ENCODE assay signal across 27 cellular contexts in the genomic region with DNA sequence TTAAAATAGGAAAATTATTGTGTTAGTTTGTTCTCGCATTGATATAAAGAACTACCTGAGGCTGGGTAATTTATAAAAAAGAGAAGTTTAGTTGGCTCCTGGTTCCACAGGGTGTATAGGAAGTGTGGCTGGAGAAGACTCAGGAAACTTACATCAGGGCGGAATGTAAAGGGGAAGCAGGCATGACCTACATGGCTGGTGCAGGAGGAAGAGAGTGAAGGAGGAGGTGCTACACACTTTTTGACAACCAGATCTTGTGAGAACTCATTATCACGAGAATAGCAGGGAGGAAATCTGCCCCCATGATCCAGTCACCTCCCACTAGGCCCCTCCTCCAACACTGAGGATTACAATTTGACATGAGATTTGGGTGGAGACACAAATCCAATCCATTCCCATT.
"Had no signal": no experiment of that assay in that cellular context is flagged by ENCODE, and none has a peak within 500 bp of the region (broad histone marks: within the 10 kb centered on the region; RNA-seq: fewer than 3 reads in every experiment).

No MANE protein-coding gene starts in this region.

- H3K9me3 Mint-ChIP-seq: activated CD8-positive, alpha-beta T cell treated with anti-CD3 and anti-CD28 coated beads for 36 hours; activated naive CD4-positive, alpha-beta T cell treated with anti-CD3 and anti-CD28 coated beads, Interleukin-2, amount 50 U/mL, for 72 hours; activated T-helper 2 cell treated with anti-CD3 and anti-CD28 coated beads, Interferon-gamma antibody, Interleukin-2, Interleukin-4, amounts not matched to agents 10 μg/mL and 5 μg/mL and 100 μg/mL, durations not matched to agents 14 hours and 24 hours and 36 hours; T-helper 2 cell treated with Interferon-gamma antibody and Interleukin-4, amounts not matched to agents 5 μg/mL and 100 μg/mL, for 36 hours had no signal

- H3K4me1 Mint-ChIP-seq: central memory CD8-positive, alpha-beta T cell; naive thymus-derived CD4-positive, alpha-beta T cell had no signal

- H3K27ac Mint-ChIP-seq: activated CD8-positive, alpha-beta T cell treated with anti-CD3 and anti-CD28 coated beads for 36 hours; activated naive CD4-positive, alpha-beta T cell treated with anti-CD3 and anti-CD28 coated beads, Interleukin-2, amount 50 U/mL, for 72 hours; activated T-helper 2 cell treated with anti-CD3 and anti-CD28 coated beads, Interferon-gamma antibody, Interleukin-2, Interleukin-4, amounts not matched to agents 10 μg/mL and 5 μg/mL and 100 μg/mL, durations not matched to agents 14 hours and 24 hours and 36 hours; mesothelial cell of epicardium; naive thymus-derived CD4-positive, alpha-beta T cell; T-helper 2 cell treated with Interferon-gamma antibody and Interleukin-4, amounts not matched to agents 5 μg/mL and 100 μg/mL, for 36 hours had no signal

- ATAC-seq: activated CD8-positive, alpha-beta T cell treated with anti-CD3 and anti-CD28 coated beads for 36 hours; activated naive CD4-positive, alpha-beta T cell treated with anti-CD3 and anti-CD28 coated beads, Interleukin-2, amount 50 U/mL, for 72 hours; left lung; naive thymus-derived CD4-positive, alpha-beta T cell; stimulated activated naive CD8-positive, alpha-beta T cell treated with anti-CD3 and anti-CD28 coated beads, Interleukin-15, Interleukin-2, amounts not matched to agents 100 U/mL and 50 U/mL, for 24 hours had no signal

- H3K27ac ChIP-seq: breast epithelium, epithelial cell of prostate, esophagus squamous epithelium, left lung, ovary, prostate gland, skin epidermis, testis, transverse colon, WERI-Rb-1 had no signal

- H3K4me3 ChIP-seq: breast epithelium, esophagus squamous epithelium, left lung, ovary, prostate gland, skin epidermis, testis, transverse colon had no signal

- H3K27me3 ChIP-seq: breast epithelium, esophagus squamous epithelium, left lung, ovary, testis, transverse colon had no signal

- H3K27me3 Mint-ChIP-seq: central memory CD8-positive, alpha-beta T cell had no signal

- H3K9me3 ChIP-seq: breast epithelium, esophagus squamous epithelium, left lung, ovary, prostate gland, testis, transverse colon had no signal

- H3K4me1 ChIP-seq: breast epithelium, esophagus squamous epithelium, left lung, prostate gland, testis, transverse colon had no signal

- H3K36me3 Mint-ChIP-seq: activated naive CD4-positive, alpha-beta T cell treated with anti-CD3 and anti-CD28 coated beads, Interleukin-2, amount 50 U/mL, for 72 hours; mesothelial cell of epicardium; naive thymus-derived CD4-positive, alpha-beta T cell had no signal

- DNase-seq: activated CD4-positive, alpha-beta T cell treated with anti-CD3 and anti-CD28 coated beads, Interleukin-2, amount 50 U/mL, for 1 hour; activated CD4-positive, CD25-positive, alpha-beta regulatory T cell treated with anti-CD3 and anti-CD28 coated beads, Interleukin-2, amount 50 U/mL, for 72 hours; activated CD8-positive, alpha-beta T cell treated with anti-CD3 and anti-CD28 coated beads for 36 hours; activated T-cell treated with anti-CD3 and anti-CD28 coated beads, Interleukin-2, amount 50 U/mL, for 48 hours; dermis blood vessel endothelial cell; effector CD4-positive, alpha-beta T cell; esophagus squamous epithelium; foreskin melanocyte; left lung; naive thymus-derived CD4-positive, alpha-beta T cell; ovary; retina; stimulated activated CD4-positive, alpha-beta T cell treated with anti-CD3 and anti-CD28 coated beads, Interleukin-12 subunit alpha, Interleukin-12 subunit beta, amount 100 ng/mL, for 4 hours; stimulated activated CD4-positive, alpha-beta T cell treated with anti-CD3 and anti-CD28 coated beads, Interleukin-4, amount 100 ng/mL, for 1 hour; stimulated activated naive CD8-positive, alpha-beta T cell treated with anti-CD3 and anti-CD28 coated beads, Interleukin-15, Interleukin-2, amounts not matched to agents 100 U/mL and 50 U/mL, for 24 hours; testis; transverse colon; WERI-Rb-1 had no signal

- H3K36me3 ChIP-seq: breast epithelium, esophagus squamous epithelium, left lung, ovary, prostate gland, transverse colon, WERI-Rb-1 had no signal

- H3K4me3 Mint-ChIP-seq: activated CD8-positive, alpha-beta T cell treated with anti-CD3 and anti-CD28 coated beads for 36 hours; central memory CD8-positive, alpha-beta T cell; mesothelial cell of epicardium; naive thymus-derived CD4-positive, alpha-beta T cell; T-helper 2 cell treated with Interferon-gamma antibody and Interleukin-4, amounts not matched to agents 5 μg/mL and 100 μg/mL, for 36 hours had no signal
